ENCODE assay signal across 8 cellular contexts in the genomic region with DNA sequence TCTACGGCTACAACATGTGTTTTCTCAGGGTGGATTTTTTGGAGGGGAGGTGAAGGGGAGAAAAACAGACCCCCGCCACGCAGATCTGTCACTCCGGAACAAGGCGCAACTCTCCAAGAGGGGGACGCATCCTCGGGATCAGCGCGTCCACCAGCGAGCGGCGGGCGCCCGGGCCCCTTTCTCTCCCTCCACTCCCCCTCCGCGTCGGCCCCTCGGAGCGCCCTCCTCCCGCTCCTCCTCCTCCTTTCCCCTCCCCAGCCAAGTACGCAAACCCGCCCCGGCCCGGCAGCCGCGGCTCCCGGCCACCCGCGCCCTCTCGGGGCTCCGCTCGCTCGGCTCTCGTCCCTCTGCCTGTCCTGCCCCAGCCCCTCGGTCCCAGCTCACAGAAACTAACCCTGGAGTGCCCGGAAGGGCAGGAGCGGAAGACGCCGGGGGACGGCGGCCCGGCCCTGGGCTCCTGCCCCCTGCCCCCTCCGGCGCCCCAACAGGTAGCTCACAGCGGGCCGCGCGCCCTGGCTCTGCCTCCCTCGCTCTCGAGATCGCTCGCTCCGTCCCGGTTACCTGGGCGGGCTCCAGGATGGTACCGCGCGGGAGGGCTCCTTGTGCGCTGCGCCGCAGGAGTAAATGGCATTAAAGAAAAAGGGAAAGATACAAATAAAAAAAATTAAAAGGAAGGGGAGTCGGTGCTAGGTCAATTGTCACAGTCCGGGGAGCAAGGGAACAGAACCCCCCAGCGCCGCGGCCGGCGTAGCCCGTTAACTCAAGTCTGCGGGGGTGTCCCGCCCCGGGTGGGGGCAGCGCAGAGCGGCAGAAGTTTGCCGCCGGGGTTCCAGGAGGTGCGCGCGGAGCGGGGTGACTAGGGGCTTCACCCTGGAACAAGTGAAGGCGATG.
A peak's percentile ranks its signal among the peaks of the same experiment; 100 is the strongest.
DNase-seq lines count a peak whose midpoint lies in the region; ATAC-seq and TF ChIP-seq lines count a peak whose summit lies in the region.

No MANE protein-coding gene starts in this region.

- H3K4me3 ChIP-seq in H7 (ENCODE audit: insufficient read depth, low read depth, low read length), result peak overlapping the region; percentile 41
- H3K4me3 ChIP-seq in epithelial cell of esophagus (ENCODE audit: low read length), result peak overlapping the region; percentile 52
- no peak overlapping the region for H3K4me3 ChIP-seq in mucosa of descending colon

- intact Hi-C loops in mucosa of descending colon (cut with DNase I, micrococcal nuclease), result loop anchor here (10.0 kb wide), 3 partner anchors 772 to 962 kb away; no protein-coding TSS in a partner anchor

- H3K36me3 ChIP-seq in H7 (replicated peaks; ENCODE audit: control insufficient read depth, insufficient read depth, low read length) (no peaks in the 10 kb centered on the region), mucosa of descending colon (ENCODE audit: low read depth) (no peaks in the 10 kb centered on the region)

- H3K9me3 ChIP-seq in mucosa of descending colon, result no peaks in the 10 kb centered on the region

- DNase-seq in H7 (peak; percentile 75), epithelial cell of esophagus (ENCODE audit: low read depth) (peak; percentile 43), mucosa of descending colon (peak in 2 of 3 donors; percentile 51 to 56), activated gamma-delta T cell (lab: John Stamatoyannopoulos, UW) (no peak)

- ATAC-seq in mucosa of descending colon (no peak), HG03280 (IDR thresholded peaks at IDR 0.05; ENCODE audit: unreplicated experiment) (no peak), GM19324 (IDR thresholded peaks at IDR 0.05; ENCODE audit: low FRiP score, unreplicated experiment) (no peak), HG03097 (IDR thresholded peaks at IDR 0.05; ENCODE audit: low FRiP score, unreplicated experiment) (no peak)

- TF ChIP-seq CTCF in epithelial cell of esophagus (IDR thresholded peaks at IDR 0.05; ENCODE audit: insufficient read depth, low read depth, low read length, missing control alignments), result no peak
- TF ChIP-seq CTCF in mucosa of descending colon (IDR thresholded peaks at IDR 0.05), result no peak

- H3K4me1 ChIP-seq in mucosa of descending colon (ENCODE audit: low read depth), result peaks cover 19% of the 10 kb centered on the region

- H3K27me3 ChIP-seq in H7 (ENCODE audit: control insufficient read depth, insufficient read depth, low read length), result peaks cover 98% of the 10 kb centered on the region

TF ChIP-seq in PFSK-1, 5 proteins besides CTCF, POLR2A, EP300 and RAD21:
- TF ChIP-seq SIN3A (IDR thresholded peaks at IDR 0.05; ENCODE audit: borderline replicate concordance, insufficient read depth, low read length) (no peak), FOXP2 (optimal IDR thresholded peaks at IDR 0.05; ENCODE audit: borderline replicate concordance, extremely low read depth, extremely low read length, insufficient read depth) (peak; percentile 8)
